ENCODE assay signal across 13 cellular contexts in genomic region chr11:128463975-128464374, GRCh38.
DNase-seq lines count a peak whose midpoint lies in the region; TF ChIP-seq lines count a peak whose summit lies in the region.
"Had no signal": no experiment of that assay in that cellular context is flagged by ENCODE, and none has a peak within 500 bp of the region (broad histone marks: within the 10 kb centered on the region; RNA-seq: fewer than 3 reads in every experiment).

No MANE protein-coding gene starts in this region.

- peak overlapping the region; percentile 100 for H3K27ac Mint-ChIP-seq in activated naive CD4-positive, alpha-beta T cell treated with anti-CD3 and anti-CD28 coated beads, Interleukin-2, amount 50 U/mL, for 24 hours
- peak overlapping the region; percentile 98 for H3K27ac Mint-ChIP-seq in activated naive CD8-positive, alpha-beta T cell treated with anti-CD3 and anti-CD28 coated beads for 36 hours

- no peaks in the 10 kb centered on the region for H3K9me3 ChIP-seq in tibial nerve
- H3K9me3 ChIP-seq: BLaER1 had no signal

- H3K9me3 Mint-ChIP-seq in activated naive CD4-positive, alpha-beta T cell treated with anti-CD3 and anti-CD28 coated beads, Interleukin-2, amount 50 U/mL, for 24 hours = no peaks in the 10 kb centered on the region
- peaks cover 4% of the 10 kb centered on the region for H3K9me3 Mint-ChIP-seq in activated naive CD8-positive, alpha-beta T cell treated with anti-CD3 and anti-CD28 coated beads for 36 hours
- H3K9me3 Mint-ChIP-seq: H9 had no signal

- H3K27ac ChIP-seq in mesendoderm (ENCODE audit: low read depth, low read length) (no peak overlapping the region), tibial nerve (peak overlapping the region in 3 of 4 donors; percentile 72 to 91 (median 74))
- H3K27ac ChIP-seq: BLaER1, RWPE1, VCaP had no signal

- peaks cover 56% of the 10 kb centered on the region for H3K36me3 Mint-ChIP-seq in activated naive CD4-positive, alpha-beta T cell treated with anti-CD3 and anti-CD28 coated beads, Interleukin-2, amount 50 U/mL, for 24 hours
- peaks cover 97% of the 10 kb centered on the region for H3K36me3 Mint-ChIP-seq in activated naive CD8-positive, alpha-beta T cell treated with anti-CD3 and anti-CD28 coated beads for 36 hours

- no peak overlapping the region for H3K4ac ChIP-seq in mesendoderm (ENCODE audit: low read depth, low read length)

- no peak overlapping the region for H3K4me2 ChIP-seq in mesendoderm (ENCODE audit: low read length)
- H3K4me2 ChIP-seq: BLaER1 had no signal

- H3K9ac ChIP-seq in mesendoderm (ENCODE audit: low read length) = no peak overlapping the region
- H3K9ac ChIP-seq: BLaER1 had no signal

- H2AK5ac ChIP-seq in mesendoderm (ENCODE audit: low read length) = no peak overlapping the region

- H3K36me3 ChIP-seq in mesendoderm (ENCODE audit: control insufficient read depth, insufficient read depth, low read length) (no peaks in the 10 kb centered on the region), tibial nerve (peaks cover 0 to 34% (median 7%) of the 10 kb centered on the region in 3 donors)

- no peaks in the 10 kb centered on the region for H3K27me3 Mint-ChIP-seq in activated naive CD4-positive, alpha-beta T cell treated with anti-CD3 and anti-CD28 coated beads, Interleukin-2, amount 50 U/mL, for 24 hours
- H3K27me3 Mint-ChIP-seq in activated naive CD8-positive, alpha-beta T cell treated with anti-CD3 and anti-CD28 coated beads for 36 hours = no peaks in the 10 kb centered on the region

- H3K4me1 Mint-ChIP-seq in activated naive CD4-positive, alpha-beta T cell treated with anti-CD3 and anti-CD28 coated beads, Interleukin-2, amount 50 U/mL, for 24 hours = peaks cover 99% of the 10 kb centered on the region
- H3K4me1 Mint-ChIP-seq in activated naive CD8-positive, alpha-beta T cell treated with anti-CD3 and anti-CD28 coated beads for 36 hours = peaks cover 92% of the 10 kb centered on the region

- no peak overlapping the region for H3K23ac ChIP-seq in mesendoderm (ENCODE audit: low read length)

- H3K56ac ChIP-seq in mesendoderm (ENCODE audit: low read length) = peak overlapping the region; percentile 11

- H2BK15ac ChIP-seq in mesendoderm (replicated peaks; ENCODE audit: low read depth) = no peak overlapping the region

- no peak for DNase-seq in activated naive CD4-positive, alpha-beta T cell (lab: John Stamatoyannopoulos, UW)
- DNase-seq in activated naive CD8-positive, alpha-beta T cell treated with anti-CD3 and anti-CD28 coated beads for 36 hours = no peak
- DNase-seq in mesendoderm (no peak), tibial nerve (ENCODE audit: low spot score in 2 of 2) (no peak), hippocampal formation (lab: John Stamatoyannopoulos, UW) (no peak), NCI-H1930 (lab: John Stamatoyannopoulos, UW) (no peak), NCI-H146 treated with DMSO at 0.1 percent for 48 hours (lab: John Stamatoyannopoulos, UW; ENCODE audit: unreplicated experiment) (no peak)
- DNase-seq: H9, posterior cingulate gyrus had no signal

- no peak overlapping the region for H4K8ac ChIP-seq in mesendoderm (ENCODE audit: low read depth, low read length)

- H3K79me2 ChIP-seq in mesendoderm (ENCODE audit: control insufficient read depth, insufficient read depth, low read length) = no peaks in the 10 kb centered on the region

- WGBS in mesendoderm (ENCODE audit: extremely low coverage, insufficient coverage, low lambda C conversion rate) = no CpG with 5 or more reads among the region's 3 CpGs
- WGBS in tibial nerve, 2 donors = 50 to 55% methylated on average over 3 of the region's 3 CpGs

- H4K5ac ChIP-seq in mesendoderm (ENCODE audit: low read length) = no peak overlapping the region

- TF ChIP-seq POLR2A in tibial nerve (IDR thresholded peaks at IDR 0.05) = no peak

- TF ChIP-seq CTCF in tibial nerve (IDR thresholded peaks at IDR 0.05) = no peak

- no peaks in the 10 kb centered on the region for H3K79me1 ChIP-seq in mesendoderm (ENCODE audit: low read length)

- no peak for TF ChIP-seq EP300 in tibial nerve (IDR thresholded peaks at IDR 0.05)

- peak overlapping the region; percentile 88 for H3K4me3 Mint-ChIP-seq in activated naive CD4-positive, alpha-beta T cell treated with anti-CD3 and anti-CD28 coated beads, Interleukin-2, amount 50 U/mL, for 24 hours
- peak overlapping the region; percentile 72 for H3K4me3 Mint-ChIP-seq in activated naive CD8-positive, alpha-beta T cell treated with anti-CD3 and anti-CD28 coated beads for 36 hours
- H3K4me3 Mint-ChIP-seq: H9 had no signal

- H3K4me3 ChIP-seq in mesendoderm (ENCODE audit: low read length) (no peak overlapping the region), tibial nerve (no peak overlapping the region)
- H3K4me3 ChIP-seq: BLaER1 had no signal

- H3K27me3 ChIP-seq in mesendoderm (ENCODE audit: insufficient read depth, low read length, poor library complexity) (no peaks in the 10 kb centered on the region), tibial nerve (no peaks in the 10 kb centered on the region)
- H3K27me3 ChIP-seq: BLaER1 had no signal

- H3K18ac ChIP-seq in mesendoderm (ENCODE audit: low read length) = no peak overlapping the region

- no peak overlapping the region for H2BK120ac ChIP-seq in mesendoderm (ENCODE audit: low read depth, low read length)

- H3K4me1 ChIP-seq in mesendoderm (ENCODE audit: control insufficient read depth, low read depth, low read length) (peaks cover 4% of the 10 kb centered on the region), tibial nerve (peaks cover 0 to 64% (median 51%) of the 10 kb centered on the region in 4 donors)
- H3K4me1 ChIP-seq: BLaER1 had no signal

- no peak overlapping the region for H2BK5ac ChIP-seq in mesendoderm (ENCODE audit: low read length)
